In the genomic region with DNA sequence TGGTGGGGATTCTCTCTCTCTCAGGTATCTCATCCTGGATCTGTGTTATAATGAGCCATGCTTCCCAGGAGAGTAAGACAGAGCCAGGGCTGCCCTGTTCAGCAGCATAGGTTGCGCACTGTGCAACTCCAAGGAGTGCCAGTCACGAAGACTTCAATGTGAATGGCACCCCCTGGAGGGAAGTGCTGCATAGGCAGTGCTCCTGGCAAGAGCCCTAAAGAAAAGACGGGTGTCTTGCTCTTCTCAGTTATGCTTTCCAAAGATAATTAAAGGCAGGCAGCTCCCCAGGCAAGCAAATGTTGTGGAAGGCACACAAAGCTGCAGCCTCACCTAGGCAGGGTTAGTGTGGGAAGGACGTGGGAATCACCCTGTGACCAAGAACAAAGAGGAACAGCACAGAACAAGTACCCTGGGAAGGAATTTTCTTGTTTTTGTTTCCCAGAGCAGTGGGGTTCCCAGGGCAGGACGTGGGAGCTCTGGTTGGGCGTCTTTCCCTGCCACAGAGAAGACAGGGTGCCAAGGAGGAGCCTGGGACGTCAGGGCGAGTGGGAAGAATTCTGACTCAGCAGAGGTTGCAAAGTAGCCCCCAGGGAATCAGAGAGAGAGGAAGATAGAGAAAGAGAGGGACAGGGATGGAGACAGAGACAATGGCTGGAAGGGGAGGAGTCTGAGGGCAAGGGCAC, we compare ENCODE assay signal across 9 cellular contexts.
A peak's percentile ranks its signal among the peaks of the same experiment; 100 is the strongest.
DNase-seq lines count a peak whose midpoint lies in the region; ATAC-seq and TF ChIP-seq lines count a peak whose summit lies in the region.
"Had no signal": no experiment of that assay in that cellular context is flagged by ENCODE, and none has a peak within 500 bp of the region (broad histone marks: within the 10 kb centered on the region; RNA-seq: fewer than 3 reads in every experiment).

No MANE protein-coding gene starts in this region.

- peaks cover 20% of the 10 kb centered on the region for H3K4me1 ChIP-seq in smooth muscle cell (ENCODE audit: low read depth)

- no peaks in the 10 kb centered on the region for H3F3A ChIP-seq in smooth muscle cell (ENCODE audit: low read depth)

- 65% methylated on average over 8 of the region's 8 CpGs for WGBS in smooth muscle cell (ENCODE audit: low lambda C conversion rate)

- TF ChIP-seq CTCF in cardiac fibroblast (IDR thresholded peaks at IDR 0.05; ENCODE audit: low read depth, low read length) (peak; percentile 57), smooth muscle cell (IDR thresholded peaks at IDR 0.05; ENCODE audit: borderline replicate concordance, insufficient read depth, poor library complexity, severe bottlenecking) (peak; percentile 24)

- no peak overlapping the region for H3K27ac ChIP-seq in smooth muscle cell (ENCODE audit: low read depth)

- no peaks in the 10 kb centered on the region for H4K20me1 ChIP-seq in smooth muscle cell (ENCODE audit: low read depth)

- ATAC-seq in GM21367 (IDR thresholded peaks at IDR 0.05; ENCODE audit: unreplicated experiment), result no peak
- ATAC-seq: activated naive CD4-positive, alpha-beta T cell treated with anti-CD3 and anti-CD28 coated beads, Interleukin-2, amount 50 U/mL, for 72 hours had no signal

- peak; percentile 30 for DNase-seq in SKM-1 treated with dmso at 0.1 percent for 144 hours (lab: John Stamatoyannopoulos, UW; ENCODE audit: unreplicated experiment)
- DNase-seq in SKM-1 (lab: John Stamatoyannopoulos, UW; ENCODE audit: unreplicated experiment), result no peak
- peak; percentile 44 for DNase-seq in NCI-H69 (lab: John Stamatoyannopoulos, UW)
- peak; percentile 68 to 80 for DNase-seq in cardiac fibroblast (ENCODE audit: low read depth in 2 of 2)
- DNase-seq in smooth muscle cell (lab: John Stamatoyannopoulos, UW; ENCODE audit: unreplicated experiment), result no peak
- DNase-seq in superior temporal gyrus (ENCODE audit: extremely low spot score), result no peak
- no peak for DNase-seq in NCI-H524 treated with DMSO at 0.1 percent for 48 hours (lab: John Stamatoyannopoulos, UW)

- H2AFZ ChIP-seq in smooth muscle cell (ENCODE audit: low read depth), result no peak overlapping the region

- no peaks in the 10 kb centered on the region for H3K79me2 ChIP-seq in smooth muscle cell (ENCODE audit: low read depth)

- no peaks in the 10 kb centered on the region for H3K36me3 ChIP-seq in smooth muscle cell (ENCODE audit: low read depth)

- H3K27me3 ChIP-seq in smooth muscle cell (ENCODE audit: low read depth), result peaks cover 4% of the 10 kb centered on the region

- H3K9me3 ChIP-seq in smooth muscle cell (replicated peaks; ENCODE audit: low read depth), result no peaks in the 10 kb centered on the region

- no peak overlapping the region for H3K4me2 ChIP-seq in smooth muscle cell

- no peak overlapping the region for H3K9ac ChIP-seq in smooth muscle cell (ENCODE audit: low read depth)

- H3K4me3 ChIP-seq in cardiac fibroblast (replicated peaks in 1 of 2; ENCODE audit: low read depth in 2 of 2, low read length in 2 of 2), result no peak overlapping the region
- no peak overlapping the region for H3K4me3 ChIP-seq in smooth muscle cell

Comparison
In these comparisons a context has a peak if more than half of its experiments do, and no peak if none do; other contexts are left out.
1. DNase-seq: peak in SKM-1 treated with dmso at 0.1 percent for 144 hours (single experiment), NCI-H69 (single experiment) and cardiac fibroblast (2 of 2); none in SKM-1 (single experiment), smooth muscle cell (single experiment), superior temporal gyrus (single experiment) and NCI-H524 treated with DMSO at 0.1 percent for 48 hours (single experiment).